16 cellular contexts compared by ENCODE assay signal in genomic region chr6:55943329-55943728, GRCh38.
A peak's percentile ranks its signal among the peaks of the same experiment; 100 is the strongest.
DNase-seq lines count a peak whose midpoint lies in the region; TF ChIP-seq lines count a peak whose summit lies in the region.
"Had no signal": no experiment of that assay in that cellular context is flagged by ENCODE, and none has a peak within 500 bp of the region (broad histone marks: within the 10 kb centered on the region; RNA-seq: fewer than 3 reads in every experiment).

No MANE protein-coding gene starts in this region.

- H3K36me3 ChIP-seq in smooth muscle cell (ENCODE audit: low read depth), result no peaks in the 10 kb centered on the region
- H3K36me3 ChIP-seq: BLaER1, left ventricle myocardium inferior, upper lobe of left lung had no signal

- no peaks in the 10 kb centered on the region for H3K4me1 ChIP-seq in smooth muscle cell (ENCODE audit: low read depth)
- H3K4me1 ChIP-seq: BLaER1, left ventricle myocardium inferior, upper lobe of left lung had no signal

- H3K4me2 ChIP-seq in smooth muscle cell, result peak overlapping the region; percentile 33
- H3K4me2 ChIP-seq: BLaER1 had no signal

- H3F3A ChIP-seq in smooth muscle cell (ENCODE audit: low read depth), result no peaks in the 10 kb centered on the region

- H3K79me2 ChIP-seq in smooth muscle cell (ENCODE audit: low read depth), result no peaks in the 10 kb centered on the region

- H4K20me1 ChIP-seq in smooth muscle cell (ENCODE audit: low read depth), result no peaks in the 10 kb centered on the region
- H4K20me1 ChIP-seq: BLaER1 had no signal

- no peak overlapping the region for H3K9ac ChIP-seq in smooth muscle cell (ENCODE audit: low read depth)
- H3K9ac ChIP-seq: BLaER1 had no signal

- no peak overlapping the region for H3K27ac ChIP-seq in smooth muscle cell (ENCODE audit: low read depth)
- H3K27ac ChIP-seq: BLaER1, left ventricle myocardium inferior, upper lobe of left lung had no signal

- intact Hi-C loops in posterior cingulate gyrus (cut with DNase I), result no loop called here

- TF ChIP-seq CTCF in astrocyte of the cerebellum (IDR thresholded peaks at IDR 0.05; ENCODE audit: low read depth, low read length, missing control alignments) (no peak), foreskin fibroblast (IDR thresholded peaks at IDR 0.05; ENCODE audit: low read depth, low read length) (no peak), smooth muscle cell (IDR thresholded peaks at IDR 0.05; ENCODE audit: borderline replicate concordance, insufficient read depth, poor library complexity, severe bottlenecking) (no peak)

- WGBS in smooth muscle cell (ENCODE audit: low lambda C conversion rate), result 43% methylated on average over 3 of the region's 3 CpGs

- H3K4me3 ChIP-seq in astrocyte of the cerebellum (ENCODE audit: low read depth, low read length) (no peak overlapping the region), foreskin fibroblast (ENCODE audit: low read depth in 1 of 2, low read length in 2 of 2) (no peak overlapping the region), smooth muscle cell (no peak overlapping the region)
- H3K4me3 ChIP-seq: BLaER1, left ventricle myocardium inferior, upper lobe of left lung had no signal

- in situ Hi-C loops in astrocyte of the cerebellum (cut with HindIII; ENCODE audit: low sequenced_read_pairs), result no loop called here

- H2AFZ ChIP-seq in smooth muscle cell (ENCODE audit: low read depth), result no peak overlapping the region

- DNase-seq in GM03348 (ENCODE audit: low spot score) (peak; percentile 15), astrocyte of the cerebellum (ENCODE audit: low read depth) (peak; percentile 11), foreskin fibroblast (peak; percentile 18 to 42), smooth muscle cell (lab: John Stamatoyannopoulos, UW; ENCODE audit: unreplicated experiment) (no peak), HT-29 (ENCODE audit: low spot score) (no peak), posterior cingulate gyrus (no peak)
- no peak for DNase-seq in activated CD4-positive, alpha-beta T cell treated with anti-CD3 and anti-CD28 coated beads, Interleukin-2, amount 50 U/mL, for 4 hours
- no peak for DNase-seq in effector CD8-positive, alpha-beta T cell (lab: John Stamatoyannopoulos, UW)
- DNase-seq: activated CD4-positive, alpha-beta T cell treated with anti-CD3 and anti-CD28 coated beads for 48 hours; activated CD8-positive, alpha-beta memory T cell treated with anti-CD3 and anti-CD28 coated beads, Interleukin-2, amount 10 ng/mL, durations not matched to agents 7 days and 5 days; HFFc6; left ventricle myocardium inferior; NCI-H2171; Right ventricle myocardium superior; upper lobe of left lung had no signal

- H3K9me3 ChIP-seq in smooth muscle cell (replicated peaks; ENCODE audit: low read depth), result no peaks in the 10 kb centered on the region
- H3K9me3 ChIP-seq: BLaER1, left ventricle myocardium inferior, upper lobe of left lung had no signal

- H3K27me3 ChIP-seq in smooth muscle cell (ENCODE audit: low read depth), result no peaks in the 10 kb centered on the region
- H3K27me3 ChIP-seq: BLaER1, upper lobe of left lung had no signal

Comparison
In these comparisons a context has a peak if more than half of its experiments do, and no peak if none do; other contexts are left out.
1. DNase-seq: peak in GM03348 (single experiment), astrocyte of the cerebellum (single experiment) and foreskin fibroblast (2 of 2); none in smooth muscle cell (single experiment), HT-29 (single experiment), activated CD4-positive, alpha-beta T cell treated with anti-CD3 and anti-CD28 coated beads, Interleukin-2, amount 50 U/mL, for 4 hours (0 of 2), posterior cingulate gyrus (0 of 10) and effector CD8-positive, alpha-beta T cell (single experiment).